Comparison of ENCODE assay signal across 25 cellular contexts in the genomic region with DNA sequence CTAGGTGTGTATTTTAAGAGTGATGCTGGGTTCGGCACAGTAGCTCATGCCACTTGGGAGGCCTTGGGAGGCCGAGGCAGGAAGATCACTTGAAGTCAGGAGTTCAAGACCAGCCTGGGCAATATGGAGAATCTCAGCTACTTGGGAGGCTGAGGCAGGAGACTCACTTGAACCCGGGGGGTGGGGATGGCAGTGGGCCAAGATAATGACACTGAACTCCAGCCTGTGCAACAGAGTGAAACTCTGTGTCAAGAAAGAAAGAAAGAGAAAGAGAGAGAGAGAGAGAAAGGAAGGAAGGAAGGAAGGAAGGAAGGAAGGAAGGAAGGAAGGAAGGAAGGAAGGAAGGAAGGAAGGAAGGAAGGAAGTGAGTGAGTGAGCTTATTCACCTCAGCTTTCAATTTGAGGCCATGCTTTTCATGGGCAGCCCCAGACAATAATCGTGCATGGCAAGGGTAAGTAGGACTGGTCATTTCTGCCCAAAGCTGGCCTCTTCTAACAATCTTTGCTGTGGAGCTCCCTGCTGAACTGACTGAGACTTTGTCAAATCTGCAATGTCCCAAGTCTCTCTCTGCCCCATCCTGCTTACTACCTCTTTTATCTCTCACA.
"Had no signal": no experiment of that assay in that cellular context is flagged by ENCODE, and none has a peak within 500 bp of the region (broad histone marks: within the 10 kb centered on the region; RNA-seq: fewer than 3 reads in every experiment).

No MANE protein-coding gene starts in this region.

- DNase-seq: activated CD4-positive, alpha-beta T cell treated with anti-CD3 and anti-CD28 coated beads, Interleukin-2, amount 50 U/mL, for 48 hours; activated CD4-positive, CD25-positive, alpha-beta regulatory T cell; activated CD8-positive, alpha-beta memory T cell treated with anti-CD3 and anti-CD28 coated beads, Interleukin-2, amount 10 ng/mL, durations not matched to agents 7 days and 5 days; activated effector memory CD4-positive, alpha-beta T cell treated with Interleukin-2 at 50 U/mL for 16 hours; activated naive CD4-positive, alpha-beta T cell; activated T-cell treated with anti-CD3 and anti-CD28 coated beads, Interleukin-2, amount 50 U/mL, for 24 hours; aorta; caudate nucleus; Karpas-422; MM.1S; NCI-H1105; NCI-H1436; NCI-H1694 treated with DMSO at 0.1 percent for 48 hours; NCI-H2029 treated with DMSO at 0.1 percent for 48 hours; NCI-H510A treated with DMSO at 0.1 percent for 48 hours; NCI-H69; PC-3; SHP77; T-helper 2 cell had no signal

- H3K9me3 Mint-ChIP-seq: activated naive CD4-positive, alpha-beta T cell treated with anti-CD3 and anti-CD28 coated beads, Interleukin-2, amount 50 U/mL, for 24 hours; activated T-cell treated with anti-CD3 and anti-CD28 coated beads, Interleukin-2, amount 50 U/mL, for 24 hours; activated T-helper 1 cell treated with anti-CD3 and anti-CD28 coated beads, Interleukin-12 subunit alpha, Interleukin-12 subunit beta, Interleukin-2, Interleukin-4 antibody, amounts not matched to agents 30 ng/mL and 10 ng/mL and 1 ng/mL, durations not matched to agents 14 hours and 24 hours and 36 hours had no signal

- H3K36me3 ChIP-seq: breast epithelium, SJSA1 had no signal

- H3K27ac ChIP-seq: breast epithelium, SJSA1, VCaP had no signal

- H3K27ac Mint-ChIP-seq: activated CD8-positive, alpha-beta memory T cell treated with anti-CD3 and anti-CD28 coated beads, Interleukin-2, amount 10 ng/mL, durations not matched to agents 7 days and 5 days; activated naive CD4-positive, alpha-beta T cell treated with anti-CD3 and anti-CD28 coated beads, Interleukin-2, amount 50 U/mL, for 24 hours; activated T-cell treated with anti-CD3 and anti-CD28 coated beads, Interleukin-2, amount 50 U/mL, for 24 hours; activated T-helper 1 cell treated with anti-CD3 and anti-CD28 coated beads, Interleukin-12 subunit alpha, Interleukin-12 subunit beta, Interleukin-2, Interleukin-4 antibody, amounts not matched to agents 30 ng/mL and 10 ng/mL and 1 ng/mL, durations not matched to agents 14 hours and 24 hours and 36 hours had no signal

- H3K4me3 Mint-ChIP-seq: activated CD8-positive, alpha-beta memory T cell treated with anti-CD3 and anti-CD28 coated beads, Interleukin-2, amount 10 ng/mL, durations not matched to agents 7 days and 5 days; activated naive CD4-positive, alpha-beta T cell treated with anti-CD3 and anti-CD28 coated beads, Interleukin-2, amount 50 U/mL, for 24 hours; activated T-cell treated with anti-CD3 and anti-CD28 coated beads, Interleukin-2, amount 50 U/mL, for 24 hours; activated T-helper 1 cell treated with anti-CD3 and anti-CD28 coated beads, Interleukin-12 subunit alpha, Interleukin-12 subunit beta, Interleukin-2, Interleukin-4 antibody, amounts not matched to agents 30 ng/mL and 10 ng/mL and 1 ng/mL, durations not matched to agents 14 hours and 24 hours and 36 hours had no signal

- H3K27me3 ChIP-seq: breast epithelium, SJSA1 had no signal

- H3K9me3 ChIP-seq: breast epithelium, SJSA1 had no signal

- H3K27me3 Mint-ChIP-seq: activated CD8-positive, alpha-beta memory T cell treated with anti-CD3 and anti-CD28 coated beads, Interleukin-2, amount 10 ng/mL, durations not matched to agents 7 days and 5 days; activated naive CD4-positive, alpha-beta T cell treated with anti-CD3 and anti-CD28 coated beads, Interleukin-2, amount 50 U/mL, for 24 hours; activated T-cell treated with anti-CD3 and anti-CD28 coated beads, Interleukin-2, amount 50 U/mL, for 24 hours had no signal

- H3K4me1 ChIP-seq: breast epithelium, SJSA1 had no signal

- FAIRE-seq: RCC 7860 had no signal

- H3K36me3 Mint-ChIP-seq: activated naive CD4-positive, alpha-beta T cell treated with anti-CD3 and anti-CD28 coated beads, Interleukin-2, amount 50 U/mL, for 24 hours had no signal

- ATAC-seq: activated CD8-positive, alpha-beta memory T cell treated with anti-CD3 and anti-CD28 coated beads, Interleukin-2, amount 10 ng/mL, durations not matched to agents 7 days and 5 days; PC-3 had no signal

- H3K4me3 ChIP-seq: breast epithelium, SJSA1 had no signal
